8 cellular contexts compared by ENCODE assay signal in genomic region chr1:39525366-39526165, GRCh38. TPM values are rescaled to one million over a fixed set of nuclear protein-coding genes. Genes with fewer than 3 reads are reported as not detected.
DNase-seq lines count a peak whose midpoint lies in the region; ATAC-seq and TF ChIP-seq lines count a peak whose summit lies in the region.

No MANE protein-coding gene starts in this region.

- CTCF ChIA-PET in activated CD8-positive, alpha-beta T cell treated with anti-CD3 and anti-CD28 coated beads, Interleukin-2, amount 10 ng/mL, durations not matched to agents 7 days and 5 days (lab: Charles Lee): interaction anchor here (1.6 kb wide), 1 partner anchor 13 kb away, joined by 5 read pairs; no protein-coding TSS in a partner anchor
- CTCF ChIA-PET in WTC11 (lab: Charles Lee): interaction anchor here (0.6 to 5.0 kb wide), 2 partner anchors 13 to 27 kb away, joined by 3 to 22 read pairs; no protein-coding TSS in a partner anchor

- ATAC-seq in Right ventricle myocardium inferior (peak; percentile 48), HG03064 (IDR thresholded peaks at IDR 0.05; ENCODE audit: low read depth, unreplicated experiment) (peak; percentile 73), WTC11 (no peak)
- peak; percentile 96 for ATAC-seq in activated CD8-positive, alpha-beta T cell treated with anti-CD3 and anti-CD28 coated beads, Interleukin-2, amount 10 ng/mL, durations not matched to agents 7 days and 5 days

- H3K9me3 ChIP-seq in stomach: no peaks in the 10 kb centered on the region

- H3K4me3 Mint-ChIP-seq in activated CD8-positive, alpha-beta T cell treated with anti-CD3 and anti-CD28 coated beads, Interleukin-2, amount 10 ng/mL, durations not matched to agents 7 days and 5 days: peak overlapping the region; percentile 5
- H3K4me3 Mint-ChIP-seq in WTC11: no peak overlapping the region

- H3K27ac Mint-ChIP-seq in activated CD8-positive, alpha-beta T cell treated with anti-CD3 and anti-CD28 coated beads, Interleukin-2, amount 10 ng/mL, durations not matched to agents 7 days and 5 days: peak overlapping the region; percentile 86
- no peak overlapping the region for H3K27ac Mint-ChIP-seq in WTC11

- peaks cover 19 to 73% (median 59%) of the 10 kb centered on the region in 4 donors for H3K36me3 ChIP-seq in stomach

- H3K4me1 Mint-ChIP-seq in activated CD8-positive, alpha-beta T cell treated with anti-CD3 and anti-CD28 coated beads, Interleukin-2, amount 10 ng/mL, durations not matched to agents 7 days and 5 days (ENCODE audit: low read depth): peaks cover 25% of the 10 kb centered on the region
- H3K4me1 Mint-ChIP-seq in WTC11: no peaks in the 10 kb centered on the region

- no peak for TF ChIP-seq EP300 in stomach (IDR thresholded peaks at IDR 0.05)

- no peak for TF ChIP-seq POLR2A in stomach (IDR thresholded peaks at IDR 0.05)

- peaks cover 0 to 18% (median 2%) of the 10 kb centered on the region in 4 donors for H3K4me1 ChIP-seq in stomach

- no peaks in the 10 kb centered on the region for H3K27me3 Mint-ChIP-seq in activated CD8-positive, alpha-beta T cell treated with anti-CD3 and anti-CD28 coated beads, Interleukin-2, amount 10 ng/mL, durations not matched to agents 7 days and 5 days (ENCODE audit: low read depth)
- peaks cover 3% of the 10 kb centered on the region; the same call in 1 of the 2 replicates for H3K27me3 Mint-ChIP-seq in WTC11 (ENCODE audit: low read depth)

- TF ChIP-seq CTCF in stomach (IDR thresholded peaks at IDR 0.05): no peak
- TF ChIP-seq CTCF in WTC11 (IDR thresholded peaks at IDR 0.05): no peak

- no peak for DNase-seq in Right ventricle myocardium inferior (ENCODE audit: missing footprints)
- DNase-seq in cardiac septum (ENCODE audit: low spot score): no peak
- DNase-seq in activated CD8-positive, alpha-beta T cell treated with anti-CD3 and anti-CD28 coated beads, Interleukin-2, amount 10 ng/mL, durations not matched to agents 7 days and 5 days: peak; percentile 83
- peak; percentile 40 for DNase-seq in stomach
- DNase-seq in WTC11 (ENCODE audit: low spot score): no peak
- DNase-seq in stimulated activated CD4-positive, alpha-beta T cell treated with anti-CD3 and anti-CD28 coated beads, Interleukin-4, amount 100 ng/mL, for 1 hour: no peak
- no peak for DNase-seq in cortex of kidney (lab: John Stamatoyannopoulos, UW)

- H3K27me3 ChIP-seq in stomach: no peaks in the 10 kb centered on the region

- H3K4me3 ChIP-seq in stomach: no peak overlapping the region

- WGBS in stomach, 5 donors: 75 to 89% (median 85%) methylated on average over 12 to 17 of the region's 17 CpGs

- intact Hi-C loops in Right ventricle myocardium inferior (cut with DNase I): no loop called here
- intact Hi-C loops in cardiac septum (cut with DNase I): no loop called here
- intact Hi-C loops in stomach (cut with DNase I; ENCODE audit: low total_unique reads): no loop called here

- POLR2A ChIA-PET in activated CD8-positive, alpha-beta T cell treated with anti-CD3 and anti-CD28 coated beads, Interleukin-2, amount 10 ng/mL, durations not matched to agents 7 days and 5 days (lab: Charles Lee): no interaction called here
- POLR2A ChIA-PET in WTC11 (lab: Charles Lee): no interaction called here

- H3K9me3 Mint-ChIP-seq in activated CD8-positive, alpha-beta T cell treated with anti-CD3 and anti-CD28 coated beads, Interleukin-2, amount 10 ng/mL, durations not matched to agents 7 days and 5 days (ENCODE audit: insufficient read depth): no peaks in the 10 kb centered on the region
- no peaks in the 10 kb centered on the region for H3K9me3 Mint-ChIP-seq in WTC11

- peaks cover 9% of the 10 kb centered on the region for H3K36me3 Mint-ChIP-seq in activated CD8-positive, alpha-beta T cell treated with anti-CD3 and anti-CD28 coated beads, Interleukin-2, amount 10 ng/mL, durations not matched to agents 7 days and 5 days (ENCODE audit: low read depth)
- H3K36me3 Mint-ChIP-seq in WTC11: no peaks in the 10 kb centered on the region

- peak overlapping the region in 1 of 5 donors; percentile 77 for H3K27ac ChIP-seq in stomach

TF ChIP-seq in WTC11, 78 proteins besides CTCF, POLR2A, EP300 and RAD21:
- TF ChIP-seq GTF2I (CRISPR knock-in tag; conservative IDR thresholded peaks at IDR 0.05) (no peak), NFE2L1 (CRISPR knock-in tag; IDR thresholded peaks at IDR 0.05) (no peak), ATF2 (CRISPR knock-in tag; IDR thresholded peaks at IDR 0.05; ENCODE audit: borderline replicate concordance, low read depth) (no peak)

RNA-seq across cellular contexts. Expression of gene BMP8A, which starts 34.1 kb away (rescaled TPM):
- 0.22 TPM for total RNA-seq in Right ventricle myocardium inferior
- total RNA-seq in cardiac septum: 1.5 TPM
- total RNA-seq in activated CD8-positive, alpha-beta T cell treated with anti-CD3 and anti-CD28 coated beads, Interleukin-2, amount 10 ng/mL, durations not matched to agents 7 days and 5 days: under 1 TPM in 1 of 2 experiments, not detected in 1; 0.16 TPM
- total RNA-seq in stomach: not detected
- polyA plus RNA-seq in stomach: not detected
- total RNA-seq in WTC11 (2021): 0.94 to 1.2 TPM (median 1.0 TPM) in 3 replicates

RNA-seq across cellular contexts. Expression of gene PABPC4, which starts 51.0 kb away (rescaled TPM):
- 196 TPM for total RNA-seq in Right ventricle myocardium inferior
- 239 TPM for total RNA-seq in cardiac septum
- total RNA-seq in activated CD8-positive, alpha-beta T cell treated with anti-CD3 and anti-CD28 coated beads, Interleukin-2, amount 10 ng/mL, durations not matched to agents 7 days and 5 days: 100 to 1,000 TPM; 199 to 207 TPM
- 100 to 1,000 TPM; 134 to 236 (median 174) TPM for total RNA-seq in stomach
- polyA plus RNA-seq in stomach: 100 to 1,000 TPM; 173 to 231 (median 222) TPM
- total RNA-seq in WTC11 (2021): 269 to 293 TPM (median 271 TPM) in 3 replicates

Comparison
In these comparisons a context has a peak if more than half of its experiments do, and no peak if none do; other contexts are left out.
1. DNase-seq: peak in activated CD8-positive, alpha-beta T cell treated with anti-CD3 and anti-CD28 coated beads, Interleukin-2, amount 10 ng/mL, durations not matched to agents 7 days and 5 days (single experiment) and stomach (single experiment); none in Right ventricle myocardium inferior (single experiment), cardiac septum (single experiment), WTC11 (single experiment), stimulated activated CD4-positive, alpha-beta T cell treated with anti-CD3 and anti-CD28 coated beads, Interleukin-4, amount 100 ng/mL, for 1 hour (single experiment) and cortex of kidney (single experiment).